ENCODE assay signal across 1 cellular context in the genomic region with DNA sequence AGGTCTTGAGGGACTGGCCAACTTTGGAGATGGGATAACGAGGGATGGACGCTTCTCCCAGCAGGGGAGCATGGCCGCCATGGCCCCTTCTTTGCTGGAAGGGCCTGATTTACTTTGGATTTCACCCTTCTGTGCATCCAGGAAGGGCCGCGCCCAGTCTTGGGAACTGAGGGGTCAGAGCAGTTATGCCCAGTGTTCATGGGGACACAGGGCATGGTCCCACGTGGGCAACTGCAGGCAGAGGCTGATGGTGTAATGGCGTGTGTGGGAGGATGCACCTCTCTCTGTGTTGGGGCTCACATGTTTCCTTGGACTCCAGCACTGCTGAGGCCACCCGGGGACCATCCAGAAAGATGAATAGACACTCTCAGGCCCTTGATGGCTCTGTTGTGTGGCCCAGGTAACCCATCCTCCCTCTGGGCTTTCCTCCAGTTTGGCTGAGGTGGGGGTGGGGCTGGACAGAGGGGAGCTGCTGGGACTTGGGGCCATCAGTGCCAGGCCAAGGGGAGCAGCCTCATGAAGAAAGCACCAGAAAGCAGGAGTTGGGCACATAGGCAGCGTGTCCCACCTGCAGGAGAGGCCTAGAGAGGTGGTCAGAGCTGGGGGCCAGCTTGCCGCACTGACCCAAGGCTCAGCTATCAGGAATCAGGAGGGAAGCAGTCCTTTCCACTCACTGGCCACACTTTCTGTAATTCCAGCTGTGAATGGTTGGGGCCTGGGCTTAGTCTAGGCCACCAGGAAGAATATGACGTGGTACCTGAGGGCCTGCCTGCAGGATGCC.
TF ChIP-seq lines count a peak whose summit lies in the region.

No MANE protein-coding gene starts in this region.

TF ChIP-seq in H1, 55 proteins besides CTCF, POLR2A, EP300 and RAD21:
- TF ChIP-seq SAP30 (IDR thresholded peaks at IDR 0.05; ENCODE audit: insufficient read depth, insufficient replicate concordance, low read length) (no peak), HDAC2 (IDR thresholded peaks at IDR 0.05; ENCODE audit: borderline replicate concordance in 1 of 2, low read depth in 2 of 2, low read length in 2 of 2) (no peak), CTBP2 (IDR thresholded peaks at IDR 0.05; ENCODE audit: borderline replicate concordance, insufficient read depth, insufficient read length, low read length) (no peak), RXRA (IDR thresholded peaks at IDR 0.05; ENCODE audit: insufficient read depth, low read depth, low read length) (no peak), TEAD4 (IDR thresholded peaks at IDR 0.05; ENCODE audit: low read depth, low read length) (no peak), SIN3A (conservative IDR thresholded peaks at IDR 0.05 in 1 of 2, IDR thresholded peaks at IDR 0.05 in 1 of 2; ENCODE audit: low read depth in 1 of 2, low read length in 2 of 2) (no peak), JUND (IDR thresholded peaks at IDR 0.05; ENCODE audit: low read length) (no peak), FOSL1 (IDR thresholded peaks at IDR 0.05; ENCODE audit: insufficient read depth, low read depth, low read length) (no peak), GABPA (IDR thresholded peaks at IDR 0.05; ENCODE audit: borderline replicate concordance, insufficient read depth, low read length) (no peak), RBBP5 (IDR thresholded peaks at IDR 0.05; ENCODE audit: borderline replicate concordance, low read depth, low read length) (no peak)
